Comparison of ENCODE assay signal across 29 cellular contexts in genomic region chr6:67735623-67736022, GRCh38.
DNase-seq lines count a peak whose midpoint lies in the region; ATAC-seq, FAIRE-seq and TF ChIP-seq lines count a peak whose summit lies in the region.
"Had no signal": no experiment of that assay in that cellular context is flagged by ENCODE, and none has a peak within 500 bp of the region (broad histone marks: within the 10 kb centered on the region; RNA-seq: fewer than 3 reads in every experiment).

No MANE protein-coding gene starts in this region.

- in situ Hi-C loops in HepG2 (cut with HindIII; ENCODE audit: extremely low pct_ligation_motif_present, low pct_unique_long_range_greater_than_20kb), result no loop called here
- in situ Hi-C loops in IMR-90 (cut with MboI; ENCODE audit: low sequenced_read_pairs), result no loop called here
- in situ Hi-C loops in K562 (cut with MboI), result no loop called here

- WGBS in HepG2 (ENCODE audit: low lambda C conversion rate), result 0% methylated on average over 1 of the region's 1 CpG
- 53% methylated on average over 1 of the region's 1 CpG for WGBS in right lobe of liver (ENCODE audit: insufficient coverage, low coverage, low lambda C conversion rate, missing lambda C conversion rate)
- WGBS in IMR-90 (ENCODE audit: extremely low coverage in 2 of 2, insufficient read length in 1 of 2), 2 experiments, result no CpG with 5 or more reads among the region's 1 CpG
- 30% methylated on average over 1 of the region's 1 CpG for WGBS in K562 (ENCODE audit: insufficient coverage, low coverage, missing lambda C conversion rate)

- no peak for TF ChIP-seq RAD21 in HepG2 (CRISPR knock-in tag; IDR thresholded peaks at IDR 0.05)
- no peak for TF ChIP-seq RAD21 in IMR-90 (IDR thresholded peaks at IDR 0.05; ENCODE audit: low read length)
- no peak for TF ChIP-seq RAD21 in K562 (CRISPR knock-in tag; conservative IDR thresholded peaks at IDR 0.05 in 1 of 2, IDR thresholded peaks at IDR 0.05 in 1 of 2)

- H3K79me1 ChIP-seq in IMR-90 (ENCODE audit: low read depth in 1 of 2, low read length in 2 of 2), result no peaks in the 10 kb centered on the region

- FAIRE-seq in HepG2 (lab: Jason Lieb, UNC) (no peak), K562 (lab: Jason Lieb, UNC) (no peak)
- FAIRE-seq: D721Med, GM12878, GM12892, GM18507, GM19239 had no signal

- no peak overlapping the region for H2BK20ac ChIP-seq in IMR-90 (ENCODE audit: low read depth, low read length)

- H2BK120ac ChIP-seq in IMR-90 (ENCODE audit: low read depth, low read length), result no peak overlapping the region

- TF ChIP-seq CTCF in HepG2 (CRISPR knock-in tag; IDR thresholded peaks at IDR 0.05) (no peak), right lobe of liver (IDR thresholded peaks at IDR 0.05) (no peak), IMR-90 (conservative IDR thresholded peaks at IDR 0.05; ENCODE audit: low read depth, low read length) (no peak), K562 (IDR thresholded peaks at IDR 0.05 in 2 of 3, conservative IDR thresholded peaks at IDR 0.05 in 1 of 3; ENCODE audit: insufficient read depth in 2 of 3, low read depth in 1 of 3, low read length in 3 of 3) (no peak)

- no peak overlapping the region for H3K18ac ChIP-seq in IMR-90 (ENCODE audit: low read depth, low read length)

- CTCF ChIA-PET in HepG2 (lab: Yijun Ruan, JAX; ENCODE audit: low intra/inter-chr PET ratio, low total read pairs), result no interaction called here
- CTCF ChIA-PET in IMR-90 (lab: Yijun Ruan, JAX), result no interaction called here
- CTCF ChIA-PET in K562 (lab: Yijun Ruan, JAX; ENCODE audit: low intra/inter-chr PET ratio), result no interaction called here

- H3K9me1 ChIP-seq in IMR-90 (ENCODE audit: insufficient read depth, low read length), result no peaks in the 10 kb centered on the region
- no peaks in the 10 kb centered on the region for H3K9me1 ChIP-seq in K562 (ENCODE audit: control insufficient read depth, insufficient read depth, low read length)

- H2BK5ac ChIP-seq in IMR-90 (ENCODE audit: low read depth, low read length, poor library complexity, severe bottlenecking), result no peak overlapping the region

- no peaks in the 10 kb centered on the region for H3K4me1 ChIP-seq in HepG2 (ENCODE audit: insufficient read depth, low read length)
- H3K4me1 ChIP-seq in right lobe of liver, result no peaks in the 10 kb centered on the region
- no peaks in the 10 kb centered on the region for H3K4me1 ChIP-seq in IMR-90 (ENCODE audit: control insufficient read depth, insufficient read depth, low read length)
- H3K4me1 ChIP-seq in K562 (replicated peaks in 1 of 2; ENCODE audit: control insufficient read depth in 2 of 2, insufficient read depth in 2 of 2, low read length in 2 of 2), result no peaks in the 10 kb centered on the region
- H3K4me1 ChIP-seq: BE2C, BLaER1, Caco-2 had no signal

- H3K27me3 ChIP-seq in HepG2 (ENCODE audit: control insufficient read depth in 1 of 2, insufficient read depth in 2 of 2, low read length in 2 of 2), result no peaks in the 10 kb centered on the region
- no peaks in the 10 kb centered on the region for H3K27me3 ChIP-seq in right lobe of liver
- H3K27me3 ChIP-seq in IMR-90 (ENCODE audit: control insufficient read depth, insufficient read depth, low read length), result no peaks in the 10 kb centered on the region
- no peaks in the 10 kb centered on the region for H3K27me3 ChIP-seq in K562 (ENCODE audit: control insufficient read depth in 2 of 2, insufficient read depth in 2 of 2, low read length in 2 of 2)
- H3K27me3 ChIP-seq: BE2C, BLaER1 had no signal

- dilution Hi-C loops in IMR-90 (cut with HindIII; ENCODE audit: low sequenced_read_pairs, unreplicated experiment), result no loop called here

- H3K4me2 ChIP-seq in HepG2 (ENCODE audit: low read depth, low read length), result no peak overlapping the region
- no peak overlapping the region for H3K4me2 ChIP-seq in IMR-90 (ENCODE audit: low read depth, low read length)
- no peak overlapping the region for H3K4me2 ChIP-seq in K562 (ENCODE audit: insufficient read depth, low read length)
- H3K4me2 ChIP-seq: BLaER1 had no signal

- no peak overlapping the region for H2AK9ac ChIP-seq in IMR-90 (replicated peaks; ENCODE audit: low read depth, low read length, poor library complexity)

- no peak overlapping the region for H3K23ac ChIP-seq in IMR-90 (ENCODE audit: low read depth, low read length)

- intact Hi-C loops in HepG2 (cut with micrococcal nuclease; ENCODE audit: unreplicated experiment), result no loop called here
- intact Hi-C loops in right lobe of liver (cut with DNase I), result no loop called here
- intact Hi-C loops in IMR-90 (cut with micrococcal nuclease), result no loop called here
- intact Hi-C loops in K562 (cut with micrococcal nuclease), result no loop called here

- no peak overlapping the region for H2BK15ac ChIP-seq in IMR-90 (ENCODE audit: low read depth, low read length)

- TF ChIP-seq EP300 in HepG2 (IDR thresholded peaks at IDR 0.05; ENCODE audit: low read depth in 2 of 2, low read length in 2 of 2) (no peak), HepG2 (CRISPR knock-in tag; IDR thresholded peaks at IDR 0.05; ENCODE audit: borderline replicate concordance) (no peak), K562 (IDR thresholded peaks at IDR 0.05; ENCODE audit: low read length) (no peak)

- no peak overlapping the region for H3K14ac ChIP-seq in IMR-90 (replicated peaks; ENCODE audit: low read depth, low read length)

- H3K27ac ChIP-seq in HepG2 (ENCODE audit: extremely low read length, insufficient read depth, low read length) (no peak overlapping the region), right lobe of liver (no peak overlapping the region), IMR-90 (ENCODE audit: insufficient read depth, low read length) (no peak overlapping the region), K562 (ENCODE audit: extremely low read depth, low read depth, low read length) (no peak overlapping the region)
- H3K27ac ChIP-seq: 22Rv1, BLaER1 had no signal

- H4K91ac ChIP-seq in IMR-90 (ENCODE audit: insufficient read depth, low read depth, low read length), result no peak overlapping the region

- POLR2A ChIA-PET in HepG2 (lab: Yijun Ruan, JAX) (no interaction called here), IMR-90 (lab: Charles Lee; ENCODE audit: unreplicated experiment) (no interaction called here), K562 (lab: Yijun Ruan, JAX) (no interaction called here)

- ATAC-seq in HepG2, result no peak
- ATAC-seq in right lobe of liver, result no peak
- no peak for ATAC-seq in IMR-90 (ENCODE audit: low read depth)
- ATAC-seq in K562, result no peak
- ATAC-seq: GM12878 had no signal

- H3K9me3 ChIP-seq in HepG2 (ENCODE audit: low read length) (peaks cover 17% of the 10 kb centered on the region), right lobe of liver (no peaks in the 10 kb centered on the region), IMR-90 (ENCODE audit: control insufficient read depth, insufficient read depth, low read length) (peaks cover 7% of the 10 kb centered on the region; the same call in 1 of the 2 replicates), K562 (replicated peaks; ENCODE audit: control insufficient read depth, insufficient read depth, low read depth, low read length) (no peaks in the 10 kb centered on the region)
- H3K9me3 ChIP-seq: BE2C, Caco-2 had no signal

- no peak overlapping the region for H3K4me3 ChIP-seq in HepG2 (replicated peaks in 1 of 3; ENCODE audit: insufficient read depth in 1 of 3, low read depth in 2 of 3, low read length in 3 of 3)
- no peak overlapping the region for H3K4me3 ChIP-seq in right lobe of liver
- no peak overlapping the region for H3K4me3 ChIP-seq in IMR-90 (ENCODE audit: insufficient read depth, low read depth, low read length)
- no peak overlapping the region for H3K4me3 ChIP-seq in K562
- H3K4me3 ChIP-seq: BLaER1, GM12878 had no signal

- H2AFZ ChIP-seq in HepG2 (ENCODE audit: low read length) (no peak overlapping the region), IMR-90 (replicated peaks; ENCODE audit: low read length, poor library complexity) (no peak overlapping the region), K562 (ENCODE audit: low read depth, low read length) (no peak overlapping the region)

- H2AK5ac ChIP-seq in IMR-90 (ENCODE audit: low read depth, low read length), result no peak overlapping the region

- no peak overlapping the region for H3K4ac ChIP-seq in IMR-90 (ENCODE audit: low read depth, low read length)

- no TSS peak for BruUV-seq in HepG2 (replicated peaks; lab: Mats Ljungman, UMichigan)
- no TSS peak for BruUV-seq in IMR-90 (replicated peaks; lab: Mats Ljungman, UMichigan)
- no TSS peak for BruUV-seq in K562 (replicated peaks; lab: Mats Ljungman, UMichigan)

- H3K56ac ChIP-seq in IMR-90 (ENCODE audit: extremely low read depth, insufficient read depth, low read length), result no peak overlapping the region

- no peak overlapping the region for H4K8ac ChIP-seq in IMR-90 (ENCODE audit: low read depth in 2 of 2, low read length in 2 of 2)

- H4K20me1 ChIP-seq in HepG2 (ENCODE audit: insufficient read depth, low read length) (no peaks in the 10 kb centered on the region), IMR-90 (ENCODE audit: insufficient read depth, low read length) (no peaks in the 10 kb centered on the region), K562 (replicated peaks; ENCODE audit: control insufficient read depth, insufficient read depth, low read length) (no peaks in the 10 kb centered on the region)
- H4K20me1 ChIP-seq: BLaER1 had no signal

- H3K36me3 ChIP-seq in HepG2 (replicated peaks in 1 of 2; ENCODE audit: control insufficient read depth in 1 of 2, insufficient read depth in 2 of 2, low read length in 2 of 2) (no peaks in the 10 kb centered on the region), right lobe of liver (no peaks in the 10 kb centered on the region), IMR-90 (ENCODE audit: control insufficient read depth, insufficient read depth, low read length) (no peaks in the 10 kb centered on the region), K562 (ENCODE audit: control insufficient read depth, insufficient read depth, low read length) (no peaks in the 10 kb centered on the region)
- H3K36me3 ChIP-seq: BE2C, BLaER1 had no signal

- H3K79me2 ChIP-seq in HepG2 (ENCODE audit: insufficient read depth, low read length) (no peaks in the 10 kb centered on the region), K562 (ENCODE audit: control insufficient read depth, insufficient read depth, low read length) (no peaks in the 10 kb centered on the region)

- DNase-seq in HepG2 (ENCODE audit: low spot score) (no peak), right lobe of liver (no peak), IMR-90 (no peak), K562 (ENCODE audit: extremely low read depth in 1 of 4, low spot score in 3 of 4) (no peak), COR-L47 (lab: John Stamatoyannopoulos, UW) (no peak), DMS 273 (lab: John Stamatoyannopoulos, UW; ENCODE audit: unreplicated experiment) (no peak), cortex of kidney (lab: John Stamatoyannopoulos, UW) (no peak)
- DNase-seq: ACHN; BE2C; C1 segment of cervical spinal cord; Caco-2; Calu3; CD4-positive, alpha-beta memory T cell; CD4-positive, CD25-positive, alpha-beta regulatory T cell; CD8-positive, alpha-beta memory T cell; DMS 273 treated with DMSO at 0.1 percent for 48 hours; DMS153; DMS53; DMS79; DND-41; EL; GDM1 had no signal

- H3K9ac ChIP-seq in HepG2 (ENCODE audit: insufficient read depth, low read depth, low read length) (no peak overlapping the region), IMR-90 (ENCODE audit: low read depth, low read length) (no peak overlapping the region), K562 (ENCODE audit: insufficient read depth in 1 of 2, low read depth in 2 of 2, low read length in 2 of 2) (no peak overlapping the region)
- H3K9ac ChIP-seq: BLaER1 had no signal

- TF ChIP-seq POLR2A in HepG2 (IDR thresholded peaks at IDR 0.05; ENCODE audit: insufficient read depth in 1 of 2, low read depth in 2 of 2, low read length in 2 of 2), result no peak
- TF ChIP-seq POLR2A in right lobe of liver (IDR thresholded peaks at IDR 0.05), result no peak
- no peak for TF ChIP-seq POLR2A in IMR-90 (IDR thresholded peaks at IDR 0.05; ENCODE audit: low read depth, low read length)
- no peak for TF ChIP-seq POLR2A in K562 (conservative IDR thresholded peaks at IDR 0.05)

- no peak overlapping the region for H4K5ac ChIP-seq in IMR-90 (ENCODE audit: low read depth, low read length)

Comparison
In these comparisons a context has a peak if more than half of its experiments do, and no peak if none do; other contexts are left out.
1. Of the 241 proteins assayed by ChIP-seq in both HepG2 and K562: peak only in HepG2: MAFF and MAFK; only in K562: MAFG; in both: none; in neither: 238.